Comparison of ENCODE assay signal across 8 cellular contexts in genomic region chrX:135973025-135973547, GRCh38. TPM values are rescaled to one million over a fixed set of nuclear protein-coding genes. Genes with fewer than 3 reads are reported as not detected.
DNase-seq lines count a peak whose midpoint lies in the region; ATAC-seq and TF ChIP-seq lines count a peak whose summit lies in the region.

No MANE protein-coding gene starts in this region.

- H3K4me3 ChIP-seq in fibroblast of pulmonary artery (replicated peaks; ENCODE audit: low read depth, low read length) (peak overlapping the region; percentile 86), osteoblast (ENCODE audit: insufficient read depth, low read length) (peak overlapping the region; percentile 86)

- H4K20me1 ChIP-seq in osteoblast (ENCODE audit: insufficient read depth, low read length): peaks cover 7% of the 10 kb centered on the region

- H3K27ac Mint-ChIP-seq in activated naive CD4-positive, alpha-beta T cell treated with anti-CD3 and anti-CD28 coated beads, Interleukin-2, amount 10 ng/mL, durations not matched to agents 7 days and 5 days: peak overlapping the region; percentile 98

- peak overlapping the region; percentile 88 for H3K27ac ChIP-seq in osteoblast (ENCODE audit: low read depth, low read length)

- H3K36me3 ChIP-seq in osteoblast (ENCODE audit: insufficient read depth, low read length): no peaks in the 10 kb centered on the region

- DNase-seq in activated naive CD4-positive, alpha-beta T cell treated with anti-CD3 and anti-CD28 coated beads, Interleukin-2, amount 10 ng/mL, durations not matched to agents 7 days and 5 days: no peak
- no peak for DNase-seq in activated naive CD4-positive, alpha-beta T cell (lab: John Stamatoyannopoulos, UW)
- DNase-seq in UCSD-AML1 (lab: John Stamatoyannopoulos, UW; ENCODE audit: unreplicated experiment): peak; percentile 25
- DNase-seq in fibroblast of pulmonary artery (ENCODE audit: low read depth): peak; percentile 36
- no peak for DNase-seq in osteoblast (ENCODE audit: insufficient read length, low spot score, missing footprints)
- no peak for DNase-seq in DMS114 treated with DMSO at 0.1 percent for 48 hours (lab: John Stamatoyannopoulos, UW; ENCODE audit: unreplicated experiment)
- DNase-seq in NCI-H524 treated with DMSO at 0.1 percent for 48 hours (lab: John Stamatoyannopoulos, UW): no peak

- peak overlapping the region; percentile 91 for H3K4me2 ChIP-seq in osteoblast (ENCODE audit: insufficient read depth, low read length)

- peaks cover 1% of the 10 kb centered on the region for H3K36me3 Mint-ChIP-seq in activated naive CD4-positive, alpha-beta T cell treated with anti-CD3 and anti-CD28 coated beads, Interleukin-2, amount 10 ng/mL, durations not matched to agents 7 days and 5 days

- peak overlapping the region; percentile 87 for H3K4me3 Mint-ChIP-seq in activated naive CD4-positive, alpha-beta T cell treated with anti-CD3 and anti-CD28 coated beads, Interleukin-2, amount 10 ng/mL, durations not matched to agents 7 days and 5 days

- ATAC-seq in HG03097 (IDR thresholded peaks at IDR 0.05; ENCODE audit: low FRiP score, unreplicated experiment): peak; percentile 35

- CTCF ChIA-PET in activated naive CD4-positive, alpha-beta T cell treated with anti-CD3 and anti-CD28 coated beads, Interleukin-2, amount 10 ng/mL, durations not matched to agents 7 days and 5 days (lab: Charles Lee): interaction anchor here (1.6 kb wide), 1 partner anchor 8 kb away, joined by 3 read pairs; no protein-coding TSS in a partner anchor

- H3K27me3 ChIP-seq in osteoblast (ENCODE audit: insufficient read depth, low read length): no peaks in the 10 kb centered on the region

- no peaks in the 10 kb centered on the region for H3K9me3 Mint-ChIP-seq in activated naive CD4-positive, alpha-beta T cell treated with anti-CD3 and anti-CD28 coated beads, Interleukin-2, amount 10 ng/mL, durations not matched to agents 7 days and 5 days

- TF ChIP-seq CTCF in fibroblast of pulmonary artery (IDR thresholded peaks at IDR 0.05; ENCODE audit: low read length, missing control alignments) (no peak), osteoblast (IDR thresholded peaks at IDR 0.05; ENCODE audit: extremely low read depth, low read depth, low read length) (no peak)

- H2AFZ ChIP-seq in osteoblast (ENCODE audit: low read length): peak overlapping the region; percentile 86

- H3K79me2 ChIP-seq in osteoblast (ENCODE audit: insufficient read depth, low read length): peaks cover 35% of the 10 kb centered on the region

- no peaks in the 10 kb centered on the region for H3K9me3 ChIP-seq in osteoblast (ENCODE audit: low read depth, low read length)

- H3K4me1 ChIP-seq in osteoblast (ENCODE audit: insufficient read depth, low read length): peaks cover 10% of the 10 kb centered on the region

- H3K27me3 Mint-ChIP-seq in activated naive CD4-positive, alpha-beta T cell treated with anti-CD3 and anti-CD28 coated beads, Interleukin-2, amount 10 ng/mL, durations not matched to agents 7 days and 5 days: peaks cover 4% of the 10 kb centered on the region

- peaks cover 31% of the 10 kb centered on the region for H3K4me1 Mint-ChIP-seq in activated naive CD4-positive, alpha-beta T cell treated with anti-CD3 and anti-CD28 coated beads, Interleukin-2, amount 10 ng/mL, durations not matched to agents 7 days and 5 days

RNA-seq across cellular contexts. Expression of gene MMGT1, which starts 0.7 kb away (rescaled TPM):
- 25.0 and 26.5 TPM in 2 replicates for total RNA-seq in osteoblast

RNA-seq across cellular contexts. Expression of gene SLC9A6, which starts 12.1 kb away (rescaled TPM):
- total RNA-seq in osteoblast: 19.4 and 21.0 TPM in 2 replicates

Comparison
In these comparisons a context has a peak if more than half of its experiments do, and no peak if none do; other contexts are left out.
1. DNase-seq: peak in UCSD-AML1 (single experiment) and fibroblast of pulmonary artery (single experiment); none in activated naive CD4-positive, alpha-beta T cell treated with anti-CD3 and anti-CD28 coated beads, Interleukin-2, amount 10 ng/mL, durations not matched to agents 7 days and 5 days (single experiment), activated naive CD4-positive, alpha-beta T cell (0 of 4), osteoblast (single experiment), DMS114 treated with DMSO at 0.1 percent for 48 hours (single experiment) and NCI-H524 treated with DMSO at 0.1 percent for 48 hours (single experiment).